In genomic region chr4:10085386-10085785, GRCh38 we compare ENCODE assay signal across 16 cellular contexts. TPM values are rescaled to one million over a fixed set of nuclear protein-coding genes. Genes with fewer than 3 reads are reported as not detected.
DNase-seq lines count a peak whose midpoint lies in the region; ATAC-seq and TF ChIP-seq lines count a peak whose summit lies in the region.
"Had no signal": no experiment of that assay in that cellular context is flagged by ENCODE, and none has a peak within 500 bp of the region (broad histone marks: within the 10 kb centered on the region; RNA-seq: fewer than 3 reads in every experiment).

No MANE protein-coding gene starts in this region.

- TF ChIP-seq RAD21 in SK-N-SH (IDR thresholded peaks at IDR 0.05; ENCODE audit: low read length), result no peak

- H3K27ac ChIP-seq in SK-N-SH (ENCODE audit: low read depth in 2 of 2, low read length in 1 of 2) (no peak overlapping the region), skeletal muscle tissue (ENCODE audit: low read depth, low read length) (peak overlapping the region; percentile 96)
- H3K27ac ChIP-seq: 22Rv1, HL-60, SJCRH30 had no signal

- H3K79me2 ChIP-seq in SK-N-SH (ENCODE audit: insufficient read depth), result peaks cover 71% of the 10 kb centered on the region

- H3K9me3 Mint-ChIP-seq in activated naive CD8-positive, alpha-beta T cell (ENCODE audit: low read depth), result no peaks in the 10 kb centered on the region

- TF ChIP-seq EP300 in SK-N-SH (IDR thresholded peaks at IDR 0.05; ENCODE audit: borderline replicate concordance in 1 of 2, low read depth in 1 of 2, low read length in 1 of 2), result no peak

- intact Hi-C loops in left cardiac atrium (cut with DNase I), result no loop called here

- H3K36me3 Mint-ChIP-seq in activated naive CD8-positive, alpha-beta T cell, result no peaks in the 10 kb centered on the region

- H3K4me1 ChIP-seq in SK-N-SH (ENCODE audit: control insufficient read depth in 1 of 2, insufficient read depth in 2 of 2, low read depth in 1 of 2, low read length in 1 of 2) (peaks cover 0 to 18% of the 10 kb centered on the region in 2 experiments; a peak in 2 of 4 replicates), skeletal muscle tissue (ENCODE audit: control insufficient read depth in 3 of 3, insufficient read depth in 3 of 3, low read length in 3 of 3) (peaks cover 49 to 76% (median 71%) of the 10 kb centered on the region in 3 donors)
- H3K4me1 ChIP-seq: SJCRH30 had no signal

- no peak for TF ChIP-seq CTCF in SK-N-SH (IDR thresholded peaks at IDR 0.05)

- H3K9ac ChIP-seq in SK-N-SH, result no peak overlapping the region
- peak overlapping the region; percentile 27 to 89 (median 51) for H3K9ac ChIP-seq in skeletal muscle tissue (ENCODE audit: low read depth in 1 of 3, low read length in 3 of 3)

- DNase-seq in SK-N-SH (peak; percentile 4), left cardiac atrium (peak; percentile 29)
- DNase-seq in central memory CD4-positive, alpha-beta T cell, result no peak
- DNase-seq: cerebellar nuclear complex; GOT3; NCI-H1930; SJCRH30; stimulated activated CD4-positive, alpha-beta T cell treated with anti-CD3 and anti-CD28 coated beads, Interleukin-4, amount 100 ng/mL, for 1 hour had no signal

- H2AFZ ChIP-seq in SK-N-SH (ENCODE audit: low read depth), result no peak overlapping the region

- peaks cover 83% of the 10 kb centered on the region for H4K20me1 ChIP-seq in SK-N-SH (ENCODE audit: insufficient read depth)

- no peaks in the 10 kb centered on the region for H3K27me3 Mint-ChIP-seq in activated naive CD8-positive, alpha-beta T cell

- WGBS in SK-N-SH (ENCODE audit: low lambda C conversion rate), result 96% methylated on average over 8 of the region's 11 CpGs

- ATAC-seq in SK-N-SH treated with all-trans-retinoic acid at 6 μM for 48 hours (no peak), left cardiac atrium (peak in 1 of 2 donors; percentile 10), GM21367 (IDR thresholded peaks at IDR 0.05; ENCODE audit: unreplicated experiment) (no peak), HG02970 (IDR thresholded peaks at IDR 0.05; ENCODE audit: low FRiP score, unreplicated experiment) (no peak)

- H3F3A ChIP-seq in SK-N-SH (replicated peaks; ENCODE audit: insufficient read depth), result peaks cover 4% of the 10 kb centered on the region

- H3K27ac Mint-ChIP-seq in activated naive CD8-positive, alpha-beta T cell, result peak overlapping the region; percentile 61

- no peak overlapping the region for H3K4me3 Mint-ChIP-seq in activated naive CD8-positive, alpha-beta T cell

- POLR2A ChIA-PET in SK-N-SH (lab: Yijun Ruan, JAX), result no interaction called here

- no peaks in the 10 kb centered on the region for H3K27me3 ChIP-seq in SK-N-SH (ENCODE audit: insufficient read depth)
- no peaks in the 10 kb centered on the region for H3K27me3 ChIP-seq in skeletal muscle tissue (ENCODE audit: control insufficient read depth in 3 of 3, insufficient read depth in 3 of 3, low read length in 3 of 3)
- H3K27me3 ChIP-seq: SJCRH30 had no signal

- peaks cover 4% of the 10 kb centered on the region for H3K4me1 Mint-ChIP-seq in activated naive CD8-positive, alpha-beta T cell (ENCODE audit: low read depth)

- H3K36me3 ChIP-seq in SK-N-SH (replicated peaks in 1 of 2; ENCODE audit: control insufficient read depth in 1 of 2, insufficient read depth in 2 of 2, low read length in 1 of 2) (peaks cover 51 to 96% of the 10 kb centered on the region in 2 experiments), skeletal muscle tissue (ENCODE audit: control insufficient read depth in 3 of 3, insufficient read depth in 3 of 3, low read length in 3 of 3) (peaks cover 75 to 86% (median 82%) of the 10 kb centered on the region in 3 donors)

- H3K9me3 ChIP-seq in SK-N-SH, result no peaks in the 10 kb centered on the region
- H3K9me3 ChIP-seq in skeletal muscle tissue (ENCODE audit: control insufficient read depth in 3 of 3, low read length in 3 of 3), result no peaks in the 10 kb centered on the region
- H3K9me3 ChIP-seq: SJCRH30, thoracic aorta had no signal

- H3K4me2 ChIP-seq in SK-N-SH, result no peak overlapping the region

- no peaks in the 10 kb centered on the region for H3K9me2 ChIP-seq in SK-N-SH

- CTCF ChIA-PET in SK-N-SH (lab: Yijun Ruan, JAX), result no interaction called here

- no peak overlapping the region for H3K4me3 ChIP-seq in SK-N-SH (ENCODE audit: low read depth in 2 of 2, low read length in 1 of 2)
- H3K4me3 ChIP-seq in skeletal muscle tissue (ENCODE audit: low read length in 3 of 3), result peak overlapping the region in 1 of 3 donors; percentile 51
- H3K4me3 ChIP-seq: SJCRH30, thoracic aorta had no signal

TF ChIP-seq in SK-N-SH, 30 proteins besides CTCF, POLR2A, EP300 and RAD21:
- no peak for TF ChIP-seq GABPA (IDR thresholded peaks at IDR 0.05; ENCODE audit: low read depth)
TF ChIP-seq in SK-N-SH: peak in this region for 0.

TF ChIP-seq in SK-N-SH treated with all-trans-retinoic acid at 6 μM for 48 hours, 23 proteins besides CTCF, POLR2A, EP300 and RAD21:
- TF ChIP-seq ISL1 (CRISPR knock-in tag; IDR thresholded peaks at IDR 0.05), result no peak
- no peak for TF ChIP-seq ZNF8 (CRISPR knock-in tag; IDR thresholded peaks at IDR 0.05)
- no peak for TF ChIP-seq OSR1 (CRISPR knock-in tag; IDR thresholded peaks at IDR 0.05)
- TF ChIP-seq POU6F1 (CRISPR knock-in tag; IDR thresholded peaks at IDR 0.05; ENCODE audit: borderline replicate concordance, low read depth), result no peak
- TF ChIP-seq RARB (CRISPR knock-in tag; IDR thresholded peaks at IDR 0.05), result no peak
- no peak for TF ChIP-seq ZFP30 (CRISPR knock-in tag; IDR thresholded peaks at IDR 0.05)
- no peak for TF ChIP-seq ZFP3 (CRISPR knock-in tag; IDR thresholded peaks at IDR 0.05)
- no peak for TF ChIP-seq TOX (CRISPR knock-in tag; IDR thresholded peaks at IDR 0.05; ENCODE audit: borderline replicate concordance)
- no peak for TF ChIP-seq ESRRG (CRISPR knock-in tag; IDR thresholded peaks at IDR 0.05)
- no peak for TF ChIP-seq PPARA (CRISPR knock-in tag; IDR thresholded peaks at IDR 0.05; ENCODE audit: borderline replicate concordance)
- no peak for TF ChIP-seq CSRNP3 (CRISPR knock-in tag; IDR thresholded peaks at IDR 0.05)
- no peak for TF ChIP-seq SNAI2 (CRISPR knock-in tag; IDR thresholded peaks at IDR 0.05)
- TF ChIP-seq PATZ1 (CRISPR knock-in tag; IDR thresholded peaks at IDR 0.05; ENCODE audit: borderline replicate concordance), result no peak
- no peak for TF ChIP-seq ZNF70 (CRISPR knock-in tag; IDR thresholded peaks at IDR 0.05)

RNA-seq across cellular contexts. Expression of gene WDR1, which starts 31.2 kb away (rescaled TPM):
- 287 and 310 TPM in 2 replicates for polyA plus RNA-seq in SK-N-SH (2012; rRNA removed)
- polyA plus RNA-seq in SK-N-SH (2012; cell fraction: cytosol; rRNA removed), result 240 and 255 TPM in 2 replicates
- 297 and 306 TPM in 2 replicates for polyA plus RNA-seq in SK-N-SH (2012; cell fraction: nucleus; rRNA removed)
- total RNA-seq in left cardiac atrium (100 to 1,000 TPM; 206 to 267 TPM), skeletal muscle tissue (96.0 TPM)
